Comparison of ENCODE assay signal across 19 cellular contexts in the genomic region with DNA sequence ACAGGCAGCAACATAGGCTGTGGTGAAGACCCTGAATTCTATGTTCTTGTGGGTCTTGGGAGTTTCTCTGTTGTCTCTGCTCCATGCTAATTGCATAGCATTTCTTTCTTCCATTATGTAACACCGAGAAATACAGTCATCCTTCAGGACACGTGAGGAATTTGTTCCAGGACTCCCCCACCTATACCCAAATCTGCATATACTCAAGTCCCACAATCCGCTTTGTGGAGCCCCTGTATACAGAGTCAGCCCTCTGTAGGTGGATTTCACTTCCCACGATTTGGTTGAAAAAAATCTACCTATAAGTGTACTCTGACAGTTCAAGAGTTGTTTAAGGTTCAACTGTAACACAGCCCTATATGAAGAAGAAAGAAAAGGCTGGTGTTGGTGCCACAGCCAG. TPM values are rescaled to one million over a fixed set of nuclear protein-coding genes. Genes with fewer than 3 reads are reported as not detected.
DNase-seq lines count a peak whose midpoint lies in the region; ATAC-seq and TF ChIP-seq lines count a peak whose summit lies in the region.
"Had no signal": no experiment of that assay in that cellular context is flagged by ENCODE, and none has a peak within 500 bp of the region (broad histone marks: within the 10 kb centered on the region; RNA-seq: fewer than 3 reads in every experiment).

No MANE protein-coding gene starts in this region.

- peaks cover 13% of the 10 kb centered on the region for H3K9me3 Mint-ChIP-seq in activated naive CD8-positive, alpha-beta T cell treated with anti-CD3 and anti-CD28 coated beads, Interleukin-2, amount 50 U/mL, for 24 hours
- H3K9me3 Mint-ChIP-seq in activated naive CD8-positive, alpha-beta T cell treated with anti-CD3 and anti-CD28 coated beads for 36 hours = peaks cover 7% of the 10 kb centered on the region
- H3K9me3 Mint-ChIP-seq in memory B cell = peaks cover 6% of the 10 kb centered on the region

- DNase-seq in activated naive CD8-positive, alpha-beta T cell treated with anti-CD3 and anti-CD28 coated beads, Interleukin-2, amount 50 U/mL, for 24 hours = no peak
- DNase-seq in activated naive CD8-positive, alpha-beta T cell treated with anti-CD3 and anti-CD28 coated beads for 36 hours = no peak
- no peak for DNase-seq in memory B cell (ENCODE audit: low spot score in 2 of 2)
- no peak for DNase-seq in foreskin fibroblast
- DNase-seq: activated CD4-positive, alpha-beta T cell treated with anti-CD3 and anti-CD28 coated beads for 48 hours; activated gamma-delta T cell; brain microvascular endothelial cell; Calu3; Kasumi-1; left ventricle myocardium inferior; SK-N-SH; T-helper 17 cell had no signal

- no peak overlapping the region for H3K4me3 ChIP-seq in foreskin fibroblast (ENCODE audit: low read depth in 1 of 2, low read length in 2 of 2)
- H3K4me3 ChIP-seq: left ventricle myocardium inferior had no signal

- no peak overlapping the region for H3K4me3 Mint-ChIP-seq in activated naive CD8-positive, alpha-beta T cell treated with anti-CD3 and anti-CD28 coated beads, Interleukin-2, amount 50 U/mL, for 24 hours
- no peak overlapping the region for H3K4me3 Mint-ChIP-seq in activated naive CD8-positive, alpha-beta T cell treated with anti-CD3 and anti-CD28 coated beads for 36 hours
- no peak overlapping the region for H3K4me3 Mint-ChIP-seq in memory B cell
- H3K4me3 Mint-ChIP-seq: mesothelial cell of epicardium; naive thymus-derived CD8-positive, alpha-beta T cell; T-helper 17 cell had no signal

- peaks cover 13% of the 10 kb centered on the region for H3K27me3 Mint-ChIP-seq in activated naive CD8-positive, alpha-beta T cell treated with anti-CD3 and anti-CD28 coated beads, Interleukin-2, amount 50 U/mL, for 24 hours
- peaks cover 42% of the 10 kb centered on the region for H3K27me3 Mint-ChIP-seq in activated naive CD8-positive, alpha-beta T cell treated with anti-CD3 and anti-CD28 coated beads for 36 hours
- H3K27me3 Mint-ChIP-seq in memory B cell = no peaks in the 10 kb centered on the region

- H3K4me1 Mint-ChIP-seq in activated naive CD8-positive, alpha-beta T cell treated with anti-CD3 and anti-CD28 coated beads, Interleukin-2, amount 50 U/mL, for 24 hours = peaks cover 66% of the 10 kb centered on the region
- peaks cover 44% of the 10 kb centered on the region for H3K4me1 Mint-ChIP-seq in activated naive CD8-positive, alpha-beta T cell treated with anti-CD3 and anti-CD28 coated beads for 36 hours
- H3K4me1 Mint-ChIP-seq in memory B cell = peaks cover 57% of the 10 kb centered on the region

- no peaks in the 10 kb centered on the region for H3K36me3 ChIP-seq in KOPT-K1 (ENCODE audit: insufficient read depth, low read length)
- H3K36me3 ChIP-seq: brain microvascular endothelial cell, left ventricle myocardium inferior had no signal

- H3K36me3 Mint-ChIP-seq in activated naive CD8-positive, alpha-beta T cell treated with anti-CD3 and anti-CD28 coated beads, Interleukin-2, amount 50 U/mL, for 24 hours (ENCODE audit: low read depth) = peaks cover 20% of the 10 kb centered on the region
- peaks cover 32% of the 10 kb centered on the region for H3K36me3 Mint-ChIP-seq in activated naive CD8-positive, alpha-beta T cell treated with anti-CD3 and anti-CD28 coated beads for 36 hours
- peaks cover 15% of the 10 kb centered on the region for H3K36me3 Mint-ChIP-seq in memory B cell

- no peak for TF ChIP-seq CTCF in foreskin fibroblast (IDR thresholded peaks at IDR 0.05; ENCODE audit: low read depth, low read length)

- H3K27ac Mint-ChIP-seq in activated naive CD8-positive, alpha-beta T cell treated with anti-CD3 and anti-CD28 coated beads, Interleukin-2, amount 50 U/mL, for 24 hours = no peak overlapping the region
- H3K27ac Mint-ChIP-seq in activated naive CD8-positive, alpha-beta T cell treated with anti-CD3 and anti-CD28 coated beads for 36 hours = no peak overlapping the region
- peak overlapping the region; percentile 11 for H3K27ac Mint-ChIP-seq in memory B cell
- H3K27ac Mint-ChIP-seq: mesothelial cell of epicardium, T-helper 17 cell had no signal

- ATAC-seq in activated naive CD8-positive, alpha-beta T cell treated with anti-CD3 and anti-CD28 coated beads, Interleukin-2, amount 50 U/mL, for 24 hours = peak; percentile 72
- no peak for ATAC-seq in memory B cell (ENCODE audit: low read depth)
- no peak for ATAC-seq in GM18868 (IDR thresholded peaks at IDR 0.05; ENCODE audit: unreplicated experiment)
- ATAC-seq in HG02588 (IDR thresholded peaks at IDR 0.05; ENCODE audit: unreplicated experiment) = no peak
- ATAC-seq: HepG2; naive thymus-derived CD8-positive, alpha-beta T cell; T-helper 17 cell had no signal

- H3K27ac ChIP-seq in KOPT-K1 (ENCODE audit: low read depth, low read length, poor library complexity, severe bottlenecking) (peak overlapping the region; percentile 3), temporal lobe (ENCODE audit: low read depth, low read length) (peak overlapping the region; percentile 57)
- H3K27ac ChIP-seq: brain microvascular endothelial cell, left ventricle myocardium inferior had no signal

- H3K9me3 ChIP-seq in KOPT-K1 (ENCODE audit: insufficient read depth, low read length, poor library complexity, severe bottlenecking) = no peaks in the 10 kb centered on the region
- H3K9me3 ChIP-seq: left ventricle myocardium inferior had no signal

RNA-seq across cellular contexts. Expression of a gene that starts 22.1 kb away (rescaled TPM):
- total RNA-seq in activated naive CD8-positive, alpha-beta T cell treated with anti-CD3 and anti-CD28 coated beads for 36 hours = 10 to 100 TPM in 1 of 2 experiments, 1 to 10 TPM in 1; 9.8 to 10.2 TPM
- 3.0 TPM for total RNA-seq in temporal lobe
